11 cellular contexts compared by ENCODE assay signal in genomic region chr13:46146898-46147297, GRCh38. TPM values are rescaled to one million over a fixed set of nuclear protein-coding genes. Genes with fewer than 3 reads are reported as not detected.
DNase-seq lines count a peak whose midpoint lies in the region; ATAC-seq and TF ChIP-seq lines count a peak whose summit lies in the region.
"Had no signal": no experiment of that assay in that cellular context is flagged by ENCODE, and none has a peak within 500 bp of the region (broad histone marks: within the 10 kb centered on the region; RNA-seq: fewer than 3 reads in every experiment).

No MANE protein-coding gene starts in this region.

- peaks cover 20% of the 10 kb centered on the region for H3K36me3 Mint-ChIP-seq in T-helper 17 cell (ENCODE audit: low read depth)

- intact Hi-C loops in left lung (cut with DNase I): no loop called here

- H3K27me3 ChIP-seq in iPS DF 6.9 (ENCODE audit: control insufficient read depth, insufficient read depth, low read length): no peaks in the 10 kb centered on the region
- no peaks in the 10 kb centered on the region for H3K27me3 ChIP-seq in left lung
- H3K27me3 ChIP-seq: pancreas had no signal

- H3K4me1 ChIP-seq in iPS DF 6.9 (ENCODE audit: control insufficient read depth, insufficient read depth, low read length) (no peaks in the 10 kb centered on the region), left lung (no peaks in the 10 kb centered on the region)
- H3K4me1 ChIP-seq: esophagus squamous epithelium had no signal

- H3K4me3 ChIP-seq in iPS DF 6.9 (ENCODE audit: low read length) (no peak overlapping the region), left lung (no peak overlapping the region)
- H3K4me3 ChIP-seq: esophagus squamous epithelium, pancreas had no signal

- no peaks in the 10 kb centered on the region for H3K36me3 ChIP-seq in iPS DF 6.9 (ENCODE audit: control insufficient read depth, insufficient read depth, low read length)
- H3K36me3 ChIP-seq in left lung: peaks cover 0 to 98% of the 10 kb centered on the region in 2 donors
- H3K36me3 ChIP-seq: esophagus squamous epithelium, pancreas had no signal

- ATAC-seq in T-helper 17 cell: no peak
- no peak for ATAC-seq in left lung
- no peak for ATAC-seq in GM21390 (IDR thresholded peaks at IDR 0.05; ENCODE audit: unreplicated experiment)
- ATAC-seq in GM18502 (IDR thresholded peaks at IDR 0.05; ENCODE audit: poor library complexity, unreplicated experiment): no peak

- H3K27ac ChIP-seq in iPS DF 6.9 (ENCODE audit: low read length) (no peak overlapping the region), left lung (no peak overlapping the region)
- H3K27ac ChIP-seq: esophagus squamous epithelium, pancreas had no signal

- DNase-seq in 8988T (peak; percentile 17), GM03348 (ENCODE audit: low spot score) (peak; percentile 61), T-helper 17 cell (no peak), iPS DF 6.9 (ENCODE audit: low read depth, low spot score) (peak; percentile 31), left lung (no peak), NCI-H2171 treated with DMSO at 0.1 percent for 48 hours (lab: John Stamatoyannopoulos, UW) (no peak)
- DNase-seq: esophagus squamous epithelium, pancreas had no signal

- peak overlapping the region; percentile 24 for H3K27ac Mint-ChIP-seq in T-helper 17 cell
- H3K27ac Mint-ChIP-seq: stimulated activated naive CD8-positive, alpha-beta T cell treated with anti-CD3 and anti-CD28 coated beads, Interleukin-15, Interleukin-2, amounts not matched to agents 100 ng/mL and 50 ng/mL, for 24 hours had no signal

- no peak for TF ChIP-seq CTCF in left lung (IDR thresholded peaks at IDR 0.05)

- no peak overlapping the region for H3K4me3 Mint-ChIP-seq in T-helper 17 cell
- H3K4me3 Mint-ChIP-seq: stimulated activated naive CD8-positive, alpha-beta T cell treated with anti-CD3 and anti-CD28 coated beads, Interleukin-15, Interleukin-2, amounts not matched to agents 100 ng/mL and 50 ng/mL, for 24 hours had no signal

- no CpG with 5 or more reads among the region's 3 CpGs for WGBS in iPS DF 6.9 (ENCODE audit: insufficient coverage, insufficient read length)

- peaks cover 24% of the 10 kb centered on the region for H3K4me1 Mint-ChIP-seq in T-helper 17 cell

- no peaks in the 10 kb centered on the region for H3K27me3 Mint-ChIP-seq in T-helper 17 cell
- H3K27me3 Mint-ChIP-seq: stimulated activated naive CD8-positive, alpha-beta T cell treated with anti-CD3 and anti-CD28 coated beads, Interleukin-15, Interleukin-2, amounts not matched to agents 100 ng/mL and 50 ng/mL, for 24 hours had no signal

- H3K9me3 ChIP-seq in T-helper 17 cell (ENCODE audit: control insufficient read depth, low read length, poor library complexity, severe bottlenecking) (no peaks in the 10 kb centered on the region), iPS DF 6.9 (ENCODE audit: control insufficient read depth, insufficient read depth, low read length) (no peaks in the 10 kb centered on the region), left lung (no peaks in the 10 kb centered on the region)
- H3K9me3 ChIP-seq: esophagus squamous epithelium, pancreas had no signal

RNA-seq across cellular contexts. Expression of gene LCP1, which starts 35.1 kb away (rescaled TPM):
- total RNA-seq in T-helper 17 cell: 100 to 1,000 TPM; 485 to 528 TPM
- 100 to 1,000 TPM; 119 to 401 TPM for total RNA-seq in left lung

RNA-seq across cellular contexts. Expression of gene CPB2, which starts 42.1 kb away (rescaled TPM):
- total RNA-seq in T-helper 17 cell: not detected
- 10 to 100 TPM in 1 of 2 donors, 1 to 10 TPM in 1; 5.1 to 18.4 TPM for total RNA-seq in left lung
- total RNA-seq: esophagus squamous epithelium had no signal

Comparison
In these comparisons a context has a peak if more than half of its experiments do, and no peak if none do; other contexts are left out.
1. DNase-seq: peak in 8988T (single experiment), GM03348 (single experiment) and iPS DF 6.9 (single experiment); none in T-helper 17 cell (0 of 3), left lung (0 of 2) and NCI-H2171 treated with DMSO at 0.1 percent for 48 hours (single experiment).
2. RNA of gene CPB2, which starts 42.1 kb away (total RNA-seq): 5.1 to 18.4 TPM in left lung; not detected in T-helper 17 cell; every median in the first group is over 4 times any median in the second.